Comparison of ENCODE assay signal across 1 cellular context in genomic region chr5:113427871-113428574, GRCh38.
TF ChIP-seq lines count a peak whose summit lies in the region.

No MANE protein-coding gene starts in this region.

TF ChIP-seq in GM23338, 12 proteins besides CTCF, POLR2A, EP300 and RAD21 (continued from another document):
- TF ChIP-seq ZNF462 (CRISPR knock-in tag; IDR thresholded peaks at IDR 0.05): no peak
- no peak for TF ChIP-seq STAT1 (IDR thresholded peaks at IDR 0.05; ENCODE audit: unreplicated experiment)
- TF ChIP-seq EZH2phosphoT487 (IDR thresholded peaks at IDR 0.05; ENCODE audit: unreplicated experiment): no peak
- TF ChIP-seq REST (IDR thresholded peaks at IDR 0.05; ENCODE audit: unreplicated experiment): no peak
- no peak for TF ChIP-seq CREB1 (CRISPR knock-in tag; IDR thresholded peaks at IDR 0.05; ENCODE audit: low read depth)
- TF ChIP-seq, protein P1, sequence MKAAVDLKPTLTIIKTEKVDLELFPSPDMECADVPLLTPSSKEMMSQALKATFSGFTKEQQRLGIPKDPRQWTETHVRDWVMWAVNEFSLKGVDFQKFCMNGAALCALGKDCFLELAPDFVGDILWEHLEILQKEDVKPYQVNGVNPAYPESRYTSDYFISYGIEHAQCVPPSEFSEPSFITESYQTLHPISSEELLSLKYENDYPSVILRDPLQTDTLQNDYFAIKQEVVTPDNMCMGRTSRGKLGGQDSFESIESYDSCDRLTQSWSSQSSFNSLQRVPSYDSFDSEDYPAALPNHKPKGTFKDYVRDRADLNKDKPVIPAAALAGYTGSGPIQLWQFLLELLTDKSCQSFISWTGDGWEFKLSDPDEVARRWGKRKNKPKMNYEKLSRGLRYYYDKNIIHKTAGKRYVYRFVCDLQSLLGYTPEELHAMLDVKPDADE (IDR thresholded peaks at IDR 0.05): no peak
- no peak for TF ChIP-seq JUNB (IDR thresholded peaks at IDR 0.05; ENCODE audit: unreplicated experiment)
- TF ChIP-seq ZNF331 (CRISPR knock-in tag; IDR thresholded peaks at IDR 0.05; ENCODE audit: low read depth): no peak
- no peak for TF ChIP-seq NANOG (IDR thresholded peaks at IDR 0.05; ENCODE audit: borderline replicate concordance)
